18 cellular contexts compared by ENCODE assay signal in the genomic region with DNA sequence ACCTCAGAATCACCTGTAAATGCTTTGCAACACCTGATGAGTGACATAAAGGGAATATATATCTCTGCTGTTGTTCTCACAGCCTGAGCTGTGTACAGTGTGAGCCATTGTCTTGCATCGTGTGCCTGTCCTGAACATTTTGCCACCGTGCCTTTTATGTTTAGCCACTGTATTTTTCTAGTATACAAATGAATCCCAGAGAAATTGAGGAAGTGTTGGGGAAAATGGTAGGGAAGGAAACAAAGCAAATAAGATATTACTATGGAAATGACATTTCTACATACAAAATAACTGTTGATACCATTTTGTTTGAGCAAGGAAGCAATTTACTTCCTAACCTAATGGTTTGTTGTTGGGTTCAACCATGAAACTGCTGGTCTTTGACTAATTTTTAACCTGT. TPM values are rescaled to one million over a fixed set of nuclear protein-coding genes. Genes with fewer than 3 reads are reported as not detected.
DNase-seq lines count a peak whose midpoint lies in the region; ATAC-seq and TF ChIP-seq lines count a peak whose summit lies in the region.
"Had no signal": no experiment of that assay in that cellular context is flagged by ENCODE, and none has a peak within 500 bp of the region (broad histone marks: within the 10 kb centered on the region; RNA-seq: fewer than 3 reads in every experiment).

No MANE protein-coding gene starts in this region.

- H3K9me2 ChIP-seq in hepatocyte (replicated peaks; ENCODE audit: insufficient read depth), result no peaks in the 10 kb centered on the region

- 89% methylated on average over 2 of the region's 2 CpGs for WGBS in hepatocyte (ENCODE audit: low lambda C conversion rate, missing lambda C conversion rate)

- H3K4me1 ChIP-seq in DND-41 (ENCODE audit: insufficient read depth, low read length), result peaks cover 86% of the 10 kb centered on the region
- H3K4me1 ChIP-seq in hepatocyte (ENCODE audit: insufficient read depth), result peaks cover 12% of the 10 kb centered on the region

- peak overlapping the region; percentile 89 for H3K9ac ChIP-seq in DND-41 (ENCODE audit: low read depth, low read length)

- peaks cover 54% of the 10 kb centered on the region for H3K36me3 ChIP-seq in DND-41 (ENCODE audit: insufficient read depth, low read length)
- no peaks in the 10 kb centered on the region for H3K36me3 ChIP-seq in hepatocyte (replicated peaks; ENCODE audit: insufficient read depth, low read depth)
- H3K36me3 ChIP-seq: transverse colon had no signal

- peaks cover 70% of the 10 kb centered on the region; the same call in 1 of the 2 replicates for H4K20me1 ChIP-seq in DND-41 (ENCODE audit: insufficient read depth, low read length)
- peaks cover 46% of the 10 kb centered on the region for H4K20me1 ChIP-seq in hepatocyte (ENCODE audit: insufficient read depth, poor library complexity, severe bottlenecking)

- peak overlapping the region; percentile 83 for H3K4me2 ChIP-seq in DND-41 (ENCODE audit: insufficient read depth, low read length)
- H3K4me2 ChIP-seq in hepatocyte, result no peak overlapping the region
- H3K4me2 ChIP-seq: PC-9 had no signal

- H3K9me3 ChIP-seq in DND-41 (ENCODE audit: insufficient read depth, low read length, severe bottlenecking), result no peaks in the 10 kb centered on the region
- H3K9me3 ChIP-seq in hepatocyte (ENCODE audit: low read depth), result no peaks in the 10 kb centered on the region
- H3K9me3 ChIP-seq: heart left ventricle, transverse colon had no signal

- H3K27me3 ChIP-seq in DND-41 (ENCODE audit: insufficient read depth, low read length, poor library complexity), result no peaks in the 10 kb centered on the region
- no peaks in the 10 kb centered on the region for H3K27me3 ChIP-seq in hepatocyte
- H3K27me3 ChIP-seq: heart left ventricle, transverse colon had no signal

- peak overlapping the region; percentile 59 for H3K27ac ChIP-seq in DND-41 (ENCODE audit: low read length)
- no peak overlapping the region for H3K27ac ChIP-seq in hepatocyte
- H3K27ac ChIP-seq: PC-9 had no signal

- CTCF ChIA-PET in activated CD8-positive, alpha-beta T cell treated with anti-CD3 and anti-CD28 coated beads, Interleukin-2, amount 10 ng/mL, durations not matched to agents 7 days and 5 days (lab: Charles Lee), result no interaction called here

- H2AFZ ChIP-seq in DND-41 (ENCODE audit: low read depth, low read length) (no peak overlapping the region), hepatocyte (no peak overlapping the region)
- H2AFZ ChIP-seq: PC-9 had no signal

- ATAC-seq in DND-41 (ENCODE audit: insufficient read depth, low read depth), result no peak
- no peak for ATAC-seq in activated CD8-positive, alpha-beta T cell treated with anti-CD3 and anti-CD28 coated beads, Interleukin-2, amount 10 ng/mL, durations not matched to agents 7 days and 5 days
- no peak for ATAC-seq in natural killer cell treated with Interleukin-12 subunit alpha and Interleukin-12 subunit beta and Interleukin-15 and Interleukin-18, amount 100 ng/mL, for 72 hours
- ATAC-seq: heart left ventricle; left lobe of liver; stimulated activated effector memory CD8-positive, alpha-beta T cell treated with anti-CD3 and anti-CD28 coated beads, Interleukin-12 subunit alpha, Interleukin-12 subunit beta, amount 100 ng/mL, for 72 hours had no signal

- intact Hi-C loops in activated CD4-positive, alpha-beta T cell treated with anti-CD3 and anti-CD28 coated beads, Interleukin-2, amount 10 ng/mL, durations not matched to agents 24 days and 14 days (cut with micrococcal nuclease), result loop anchor here (10.0 kb wide), 1 partner anchor 423 kb away; a partner anchor contains a TSS

- POLR2A ChIA-PET in activated CD8-positive, alpha-beta T cell treated with anti-CD3 and anti-CD28 coated beads, Interleukin-2, amount 10 ng/mL, durations not matched to agents 7 days and 5 days (lab: Charles Lee), result no interaction called here

- no peak overlapping the region for H3K4me3 Mint-ChIP-seq in activated CD4-positive, alpha-beta T cell treated with anti-CD3 and anti-CD28 coated beads, Interleukin-2, amount 10 ng/mL, durations not matched to agents 24 days and 14 days
- no peak overlapping the region for H3K4me3 Mint-ChIP-seq in activated CD8-positive, alpha-beta T cell treated with anti-CD3 and anti-CD28 coated beads, Interleukin-2, amount 10 ng/mL, durations not matched to agents 7 days and 5 days
- peak overlapping the region; percentile 62 for H3K4me3 Mint-ChIP-seq in natural killer cell treated with Interleukin-12 subunit alpha and Interleukin-12 subunit beta and Interleukin-15 and Interleukin-18, amount 100 ng/mL, for 72 hours
- H3K4me3 Mint-ChIP-seq: B cell; stimulated activated effector memory CD8-positive, alpha-beta T cell treated with anti-CD3 and anti-CD28 coated beads, Interleukin-12 subunit alpha, Interleukin-12 subunit beta, amount 100 ng/mL, for 72 hours had no signal

- no peaks in the 10 kb centered on the region for H3K27me3 Mint-ChIP-seq in activated CD4-positive, alpha-beta T cell treated with anti-CD3 and anti-CD28 coated beads, Interleukin-2, amount 10 ng/mL, durations not matched to agents 24 days and 14 days
- H3K27me3 Mint-ChIP-seq in activated CD8-positive, alpha-beta T cell treated with anti-CD3 and anti-CD28 coated beads, Interleukin-2, amount 10 ng/mL, durations not matched to agents 7 days and 5 days (ENCODE audit: low read depth), result no peaks in the 10 kb centered on the region
- no peaks in the 10 kb centered on the region for H3K27me3 Mint-ChIP-seq in natural killer cell treated with Interleukin-12 subunit alpha and Interleukin-12 subunit beta and Interleukin-15 and Interleukin-18, amount 100 ng/mL, for 72 hours
- H3K27me3 Mint-ChIP-seq: B cell had no signal

- H3K36me3 Mint-ChIP-seq in activated CD4-positive, alpha-beta T cell treated with anti-CD3 and anti-CD28 coated beads, Interleukin-2, amount 10 ng/mL, durations not matched to agents 24 days and 14 days (ENCODE audit: low read depth), result peaks cover 42% of the 10 kb centered on the region
- H3K36me3 Mint-ChIP-seq in activated CD8-positive, alpha-beta T cell treated with anti-CD3 and anti-CD28 coated beads, Interleukin-2, amount 10 ng/mL, durations not matched to agents 7 days and 5 days (ENCODE audit: low read depth), result peaks cover 41% of the 10 kb centered on the region
- H3K36me3 Mint-ChIP-seq in natural killer cell treated with Interleukin-12 subunit alpha and Interleukin-12 subunit beta and Interleukin-15 and Interleukin-18, amount 100 ng/mL, for 72 hours, result peaks cover 46% of the 10 kb centered on the region

- peak overlapping the region in 1 of 2 experiments; percentile 72; a peak in 3 of 4 replicates for H3K4me3 ChIP-seq in DND-41 (ENCODE audit: low read depth in 1 of 2, low read length in 2 of 2)
- no peak overlapping the region for H3K4me3 ChIP-seq in hepatocyte
- H3K4me3 ChIP-seq: heart left ventricle, PC-9, transverse colon had no signal

- peaks cover 63% of the 10 kb centered on the region for H3K4me1 Mint-ChIP-seq in activated CD4-positive, alpha-beta T cell treated with anti-CD3 and anti-CD28 coated beads, Interleukin-2, amount 10 ng/mL, durations not matched to agents 24 days and 14 days
- peaks cover 60% of the 10 kb centered on the region for H3K4me1 Mint-ChIP-seq in activated CD8-positive, alpha-beta T cell treated with anti-CD3 and anti-CD28 coated beads, Interleukin-2, amount 10 ng/mL, durations not matched to agents 7 days and 5 days (ENCODE audit: low read depth)
- peaks cover 51 to 72% of the 10 kb centered on the region in 2 donors for H3K4me1 Mint-ChIP-seq in natural killer cell treated with Interleukin-12 subunit alpha and Interleukin-12 subunit beta and Interleukin-15 and Interleukin-18, amount 100 ng/mL, for 72 hours (ENCODE audit: low read depth in 2 of 2)

- peak overlapping the region; percentile 37 for H3K27ac Mint-ChIP-seq in activated CD4-positive, alpha-beta T cell treated with anti-CD3 and anti-CD28 coated beads, Interleukin-2, amount 10 ng/mL, durations not matched to agents 24 days and 14 days
- H3K27ac Mint-ChIP-seq in activated CD8-positive, alpha-beta T cell treated with anti-CD3 and anti-CD28 coated beads, Interleukin-2, amount 10 ng/mL, durations not matched to agents 7 days and 5 days, result peak overlapping the region; percentile 67
- H3K27ac Mint-ChIP-seq in natural killer cell treated with Interleukin-12 subunit alpha and Interleukin-12 subunit beta and Interleukin-15 and Interleukin-18, amount 100 ng/mL, for 72 hours, result peak overlapping the region; percentile 61 to 100
- H3K27ac Mint-ChIP-seq: B cell; stimulated activated effector memory CD8-positive, alpha-beta T cell treated with anti-CD3 and anti-CD28 coated beads, Interleukin-12 subunit alpha, Interleukin-12 subunit beta, amount 100 ng/mL, for 72 hours had no signal

- H3K9me3 Mint-ChIP-seq in activated CD4-positive, alpha-beta T cell treated with anti-CD3 and anti-CD28 coated beads, Interleukin-2, amount 10 ng/mL, durations not matched to agents 24 days and 14 days, result no peaks in the 10 kb centered on the region
- no peaks in the 10 kb centered on the region for H3K9me3 Mint-ChIP-seq in activated CD8-positive, alpha-beta T cell treated with anti-CD3 and anti-CD28 coated beads, Interleukin-2, amount 10 ng/mL, durations not matched to agents 7 days and 5 days (ENCODE audit: insufficient read depth)
- no peaks in the 10 kb centered on the region for H3K9me3 Mint-ChIP-seq in natural killer cell treated with Interleukin-12 subunit alpha and Interleukin-12 subunit beta and Interleukin-15 and Interleukin-18, amount 100 ng/mL, for 72 hours
- H3K9me3 Mint-ChIP-seq: stimulated activated effector memory CD8-positive, alpha-beta T cell treated with anti-CD3 and anti-CD28 coated beads, Interleukin-12 subunit alpha, Interleukin-12 subunit beta, amount 100 ng/mL, for 72 hours had no signal

- H3K79me2 ChIP-seq in DND-41 (ENCODE audit: insufficient read depth, low read length) (peaks cover 100% of the 10 kb centered on the region), hepatocyte (peaks cover 99% of the 10 kb centered on the region)

- no peak for TF ChIP-seq CTCF in DND-41 (IDR thresholded peaks at IDR 0.05; ENCODE audit: borderline replicate concordance, extremely low read depth, low read length, poor library complexity, severe bottlenecking)
- no peak for TF ChIP-seq CTCF in hepatocyte (IDR thresholded peaks at IDR 0.05; ENCODE audit: poor library complexity)

- DNase-seq in activated CD4-positive, alpha-beta T cell treated with anti-CD3 and anti-CD28 coated beads, Interleukin-2, amount 10 ng/mL, durations not matched to agents 24 days and 14 days, result no peak
- DNase-seq in activated CD4-positive, alpha-beta T cell treated with anti-CD3 and anti-CD28 coated beads for 48 hours, result no peak
- DNase-seq in DND-41 (no peak), KG1 (lab: John Stamatoyannopoulos, UW) (no peak), hepatocyte (ENCODE audit: low spot score) (no peak), OCI-M2 (lab: John Stamatoyannopoulos, UW; ENCODE audit: unreplicated experiment) (no peak)
- DNase-seq in activated CD8-positive, alpha-beta T cell treated with anti-CD3 and anti-CD28 coated beads, Interleukin-2, amount 10 ng/mL, durations not matched to agents 7 days and 5 days, result no peak
- DNase-seq in natural killer cell treated with Interleukin-12 subunit alpha and Interleukin-12 subunit beta and Interleukin-15 and Interleukin-18, amount 100 ng/mL, for 72 hours (ENCODE audit: low spot score), result no peak
- DNase-seq: 8988T, heart left ventricle, NCI-H187, NCI-H2227 treated with DMSO at 0.1 percent for 48 hours, PC-9, posterior cingulate gyrus, transverse colon had no signal

RNA-seq across cellular contexts. Expression of a gene that starts 5.5 kb away (rescaled TPM):
- 501 and 522 TPM in 2 replicates for total RNA-seq in activated CD4-positive, alpha-beta T cell treated with anti-CD3 and anti-CD28 coated beads, Interleukin-2, amount 10 ng/mL, durations not matched to agents 24 days and 14 days
- 100 to 1,000 TPM; 266 to 269 TPM for total RNA-seq in activated CD8-positive, alpha-beta T cell treated with anti-CD3 and anti-CD28 coated beads, Interleukin-2, amount 10 ng/mL, durations not matched to agents 7 days and 5 days
- 100 to 1,000 TPM; 464 to 704 TPM for total RNA-seq in natural killer cell treated with Interleukin-12 subunit alpha and Interleukin-12 subunit beta and Interleukin-15 and Interleukin-18, amount 100 ng/mL, for 72 hours
- 252 and 260 TPM in 2 replicates for total RNA-seq in hepatocyte
- polyA plus RNA-seq in hepatocyte, result 216 and 228 TPM in 2 replicates
